ENCODE assay signal across 8 cellular contexts in genomic region chr11:46347637-46348311, GRCh38. TPM values are rescaled to one million over a fixed set of nuclear protein-coding genes. Genes with fewer than 3 reads are reported as not detected.
DNase-seq lines count a peak whose midpoint lies in the region; ATAC-seq and TF ChIP-seq lines count a peak whose summit lies in the region.

No MANE protein-coding gene starts in this region.

- peak in 1 of 2 donors; percentile 16 for TF ChIP-seq POLR2A in gastroesophageal sphincter (IDR thresholded peaks at IDR 0.05)

- POLR2A ChIA-PET in activated CD8-positive, alpha-beta T cell treated with anti-CD3 and anti-CD28 coated beads for 36 hours (lab: Charles Lee), result interaction anchor here (0.9 to 8.2 kb wide), 5 partner anchors 9 to 37 kb away, joined by 3 to 135 read pairs (median 9); no protein-coding TSS in a partner anchor

- peak overlapping the region; percentile 96 for H3K4me3 ChIP-seq in BLaER1
- peak overlapping the region; percentile 85 to 87 for H3K4me3 ChIP-seq in gastroesophageal sphincter

- H3K27me3 ChIP-seq in BLaER1 (peaks cover 9% of the 10 kb centered on the region; the same call in 1 of the 2 replicates), gastroesophageal sphincter (no peaks in the 10 kb centered on the region)

- H3K36me3 ChIP-seq in BLaER1 (peaks cover 19% of the 10 kb centered on the region), gastroesophageal sphincter (no peaks in the 10 kb centered on the region)

- H3K27me3 Mint-ChIP-seq in HFFc6 (ENCODE audit: insufficient read depth), result peaks cover 11% of the 10 kb centered on the region
- no peaks in the 10 kb centered on the region for H3K27me3 Mint-ChIP-seq in activated CD8-positive, alpha-beta T cell treated with anti-CD3 and anti-CD28 coated beads for 36 hours

- ATAC-seq in activated CD8-positive, alpha-beta T cell treated with anti-CD3 and anti-CD28 coated beads for 36 hours, result no peak
- ATAC-seq in gastroesophageal sphincter, result no peak
- no peak for ATAC-seq in GM19455 (IDR thresholded peaks at IDR 0.05; ENCODE audit: unreplicated experiment)

- H3K27ac ChIP-seq in BLaER1 (peak overlapping the region; percentile 94), gastroesophageal sphincter (peak overlapping the region in 3 of 4 donors; percentile 70 to 85 (median 75))

- TF ChIP-seq CTCF in HFFc6 (IDR thresholded peaks at IDR 0.05) (no peak), gastroesophageal sphincter (IDR thresholded peaks at IDR 0.05) (no peak)
- TF ChIP-seq CTCF in activated CD8-positive, alpha-beta T cell treated with anti-CD3 and anti-CD28 coated beads for 36 hours (IDR thresholded peaks at IDR 0.05), result no peak

- CTCF ChIA-PET in activated CD8-positive, alpha-beta T cell treated with anti-CD3 and anti-CD28 coated beads for 36 hours (lab: Charles Lee), result interaction anchor here (0.7 to 20.2 kb wide), 10 partner anchors 9 to 270 kb away, joined by 3 to 480 read pairs (median 4); no protein-coding TSS in a partner anchor

- WGBS in gastroesophageal sphincter (ENCODE audit: low coverage in 1 of 2), 2 donors, result no CpG with 5 or more reads among the region's 63 CpGs

- H3K4me3 Mint-ChIP-seq in HFFc6, result peak overlapping the region; percentile 86
- peak overlapping the region; percentile 89 for H3K4me3 Mint-ChIP-seq in activated CD8-positive, alpha-beta T cell treated with anti-CD3 and anti-CD28 coated beads for 36 hours

- no peak for TF ChIP-seq EP300 in gastroesophageal sphincter (IDR thresholded peaks at IDR 0.05)

- H3K4me1 ChIP-seq in BLaER1 (peaks cover 82% of the 10 kb centered on the region), gastroesophageal sphincter (peaks cover 0 to 67% (median 28%) of the 10 kb centered on the region in 3 donors)

- H3K4me2 ChIP-seq in BLaER1, result peak overlapping the region; percentile 99

- peak overlapping the region; percentile 42; the same call in 1 of the 2 replicates for H3K27ac Mint-ChIP-seq in HFFc6
- peak overlapping the region; percentile 94 for H3K27ac Mint-ChIP-seq in activated CD8-positive, alpha-beta T cell treated with anti-CD3 and anti-CD28 coated beads for 36 hours

- H3K4me1 Mint-ChIP-seq in HFFc6 (ENCODE audit: low read depth), result peaks cover 22% of the 10 kb centered on the region
- H3K4me1 Mint-ChIP-seq in activated CD8-positive, alpha-beta T cell treated with anti-CD3 and anti-CD28 coated beads for 36 hours (ENCODE audit: low read depth), result peaks cover 70% of the 10 kb centered on the region

- H3K9ac ChIP-seq in BLaER1, result peak overlapping the region; percentile 94

- no peak for DNase-seq in HFFc6
- peak; percentile 39 for DNase-seq in activated CD8-positive, alpha-beta T cell treated with anti-CD3 and anti-CD28 coated beads for 36 hours
- peak; percentile 47 for DNase-seq in retina
- DNase-seq in CD1c-positive myeloid dendritic cell (ENCODE audit: extremely low spot score), result no peak
- DNase-seq in NCI-H2029 treated with DMSO at 0.1 percent for 48 hours (lab: John Stamatoyannopoulos, UW), result no peak

- no peaks in the 10 kb centered on the region for H3K9me3 Mint-ChIP-seq in HFFc6
- H3K9me3 Mint-ChIP-seq in activated CD8-positive, alpha-beta T cell treated with anti-CD3 and anti-CD28 coated beads for 36 hours, result no peaks in the 10 kb centered on the region

- H4K20me1 ChIP-seq in BLaER1, result peaks cover 51% of the 10 kb centered on the region

- intact Hi-C loops in activated CD8-positive, alpha-beta T cell treated with anti-CD3 and anti-CD28 coated beads for 36 hours (cut with micrococcal nuclease), result no loop called here

- H3K9me3 ChIP-seq in BLaER1 (no peaks in the 10 kb centered on the region), gastroesophageal sphincter (no peaks in the 10 kb centered on the region)

- H3K36me3 Mint-ChIP-seq in HFFc6 (ENCODE audit: low read depth), result no peaks in the 10 kb centered on the region; the same call in 1 of the 2 replicates
- peaks cover 8% of the 10 kb centered on the region for H3K36me3 Mint-ChIP-seq in activated CD8-positive, alpha-beta T cell treated with anti-CD3 and anti-CD28 coated beads for 36 hours (ENCODE audit: low read depth)

RNA-seq across cellular contexts. Expression of gene DGKZ, which starts 0.5 kb away (rescaled TPM):
- 10 to 100 TPM; 40.4 to 49.8 (median 46.2) TPM for total RNA-seq in HFFc6 (2021; fragmentation: NEBNext Ultra II Directional; extraction: Animal tissue kit (Norgen Biotek cat#: 25700))
- total RNA-seq in activated CD8-positive, alpha-beta T cell treated with anti-CD3 and anti-CD28 coated beads for 36 hours, result 10 to 100 TPM; 94.4 to 94.9 TPM
- 10 to 100 TPM; 39.2 to 78.8 (median 46.5) TPM for total RNA-seq in gastroesophageal sphincter

RNA-seq across cellular contexts. Expression of gene MDK, which starts 33.7 kb away (rescaled TPM):
- 10 to 100 TPM in 5 of 6 experiments, 1 to 10 TPM in 1; 9.7 to 22.9 (median 18.9) TPM for total RNA-seq in HFFc6 (2021; fragmentation: NEBNext Ultra II Directional; extraction: Animal tissue kit (Norgen Biotek cat#: 25700))
- total RNA-seq in activated CD8-positive, alpha-beta T cell treated with anti-CD3 and anti-CD28 coated beads for 36 hours, result 1 to 10 TPM; 4.2 to 4.9 TPM
- total RNA-seq in gastroesophageal sphincter, result 10 to 100 TPM in 2 of 4 donors, 1 to 10 TPM in 2; 5.0 to 25.0 (median 14.1) TPM

RNA-seq across cellular contexts. Expression of gene CHRM4, which starts 43.8 kb away (rescaled TPM):
- not detected for total RNA-seq in HFFc6 (2021; fragmentation: NEBNext Ultra II Directional; extraction: Animal tissue kit (Norgen Biotek cat#: 25700))
- total RNA-seq in activated CD8-positive, alpha-beta T cell treated with anti-CD3 and anti-CD28 coated beads for 36 hours, result not detected
- total RNA-seq in gastroesophageal sphincter, result 1 to 10 TPM in 1 of 4 donors, under 1 TPM in 2, not detected in 1; 0.27 to 1.3 (median 0.69) TPM

Comparison
In these comparisons a context has a peak if more than half of its experiments do, and no peak if none do; other contexts are left out.
1. DNase-seq: peak in activated CD8-positive, alpha-beta T cell treated with anti-CD3 and anti-CD28 coated beads for 36 hours (single experiment) and retina (single experiment); none in HFFc6 (single experiment), CD1c-positive myeloid dendritic cell (single experiment) and NCI-H2029 treated with DMSO at 0.1 percent for 48 hours (single experiment).